1 cellular context compared by ENCODE assay signal in genomic region chr11:65013692-65014145, GRCh38.
TF ChIP-seq lines count a peak whose summit lies in the region.

No MANE protein-coding gene starts in this region.

TF ChIP-seq in GM23338, 12 proteins besides CTCF, POLR2A, EP300 and RAD21 (continued from another document):
- TF ChIP-seq REST (IDR thresholded peaks at IDR 0.05; ENCODE audit: unreplicated experiment) (no peak), ETS1 (IDR thresholded peaks at IDR 0.05) (0 out of 2 replicates have a peak, but pooled peaks have one; percentile 23), ZNF114 (CRISPR knock-in tag; IDR thresholded peaks at IDR 0.05) (no peak), ZNF462 (CRISPR knock-in tag; IDR thresholded peaks at IDR 0.05) (no peak), STAT1 (IDR thresholded peaks at IDR 0.05; ENCODE audit: unreplicated experiment) (no peak), POLR2AphosphoS5 (IDR thresholded peaks at IDR 0.05; ENCODE audit: low read depth) (peak; percentile 61), CREB1 (CRISPR knock-in tag; IDR thresholded peaks at IDR 0.05; ENCODE audit: low read depth) (no peak), EZH2 (IDR thresholded peaks at IDR 0.05; ENCODE audit: low read depth, unreplicated experiment) (no peak)
